10 cellular contexts compared by ENCODE assay signal in the genomic region with DNA sequence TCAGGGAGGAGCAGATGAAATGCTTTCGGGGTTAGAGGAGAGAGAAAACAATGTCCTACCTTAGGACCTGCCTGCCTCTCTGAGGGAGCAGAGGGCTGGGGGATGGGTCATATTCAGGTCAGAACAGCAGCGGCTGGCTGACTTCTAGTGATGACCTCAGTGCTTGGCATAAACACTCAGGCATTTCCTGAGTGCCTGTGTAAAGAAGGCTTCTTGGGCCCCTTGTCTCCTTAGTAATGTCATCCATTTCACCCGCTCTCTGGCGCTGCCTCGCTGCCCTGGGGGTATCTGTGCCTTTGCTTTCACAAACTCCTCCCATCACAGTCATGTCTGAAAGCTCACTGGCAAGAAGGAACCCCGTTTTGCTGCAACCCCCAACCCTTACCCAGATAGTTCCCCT.
A peak's percentile ranks its signal among the peaks of the same experiment; 100 is the strongest.
DNase-seq lines count a peak whose midpoint lies in the region; ATAC-seq and TF ChIP-seq lines count a peak whose summit lies in the region.
"Had no signal": no experiment of that assay in that cellular context is flagged by ENCODE, and none has a peak within 500 bp of the region (broad histone marks: within the 10 kb centered on the region; RNA-seq: fewer than 3 reads in every experiment).

No MANE protein-coding gene starts in this region.

- H3K27ac Mint-ChIP-seq in mesothelial cell of epicardium: peak overlapping the region; percentile 96
- H3K27ac Mint-ChIP-seq: stimulated activated memory B cell treated with anti-CD40 and anti-IgM and Interleukin-4, amounts not matched to agents 10 μg/mL and 1 μg/mL and 100 μg/mL, for 72 hours had no signal

- peaks cover 7% of the 10 kb centered on the region for H3K36me3 Mint-ChIP-seq in mesothelial cell of epicardium
- H3K36me3 Mint-ChIP-seq: stimulated activated memory B cell treated with anti-CD40 and anti-IgM and Interleukin-4, amounts not matched to agents 10 μg/mL and 1 μg/mL and 100 μg/mL, for 72 hours had no signal

- H3K4me3 Mint-ChIP-seq in mesothelial cell of epicardium: peak overlapping the region; percentile 22
- H3K4me3 Mint-ChIP-seq: stimulated activated memory B cell treated with anti-CD40 and anti-IgM and Interleukin-4, amounts not matched to agents 10 μg/mL and 1 μg/mL and 100 μg/mL, for 72 hours had no signal

- TF ChIP-seq CTCF in coronary artery (IDR thresholded peaks at IDR 0.05): no peak
- no peak for TF ChIP-seq CTCF in mesothelial cell of epicardium (IDR thresholded peaks at IDR 0.05; ENCODE audit: unreplicated experiment)

- H3K4me1 Mint-ChIP-seq in mesothelial cell of epicardium: peaks cover 17% of the 10 kb centered on the region
- H3K4me1 Mint-ChIP-seq: stimulated activated memory B cell treated with anti-CD40 and anti-IgM and Interleukin-4, amounts not matched to agents 10 μg/mL and 1 μg/mL and 100 μg/mL, for 72 hours had no signal

- H3K27me3 Mint-ChIP-seq in mesothelial cell of epicardium (ENCODE audit: low read depth): no peaks in the 10 kb centered on the region

- H3K27ac ChIP-seq in coronary artery: peak overlapping the region in 1 of 2 donors; percentile 34

- no peaks in the 10 kb centered on the region for H3K9me3 Mint-ChIP-seq in mesothelial cell of epicardium
- H3K9me3 Mint-ChIP-seq: stimulated activated memory B cell treated with anti-CD40 and anti-IgM and Interleukin-4, amounts not matched to agents 10 μg/mL and 1 μg/mL and 100 μg/mL, for 72 hours had no signal

- DNase-seq in AG20443 (ENCODE audit: low spot score) (peak; percentile 85), NCI-H1105 treated with DMSO at 0.1 percent for 48 hours (lab: John Stamatoyannopoulos, UW) (peak; percentile 32), coronary artery (ENCODE audit: low spot score) (no peak), mesothelial cell of epicardium (ENCODE audit: low spot score in 2 of 2, unreplicated experiment in 2 of 2) (peak in 1 of 2 experiments; percentile 43), SKM-1 treated with dmso at 0.1 percent for 144 hours (lab: John Stamatoyannopoulos, UW; ENCODE audit: unreplicated experiment) (no peak), NCI-H2081 treated with DMSO at 0.1 percent for 48 hours (lab: John Stamatoyannopoulos, UW) (no peak)
- no peak for DNase-seq in activated effector memory CD4-positive, alpha-beta T cell treated with anti-CD3 and anti-CD28 coated beads, Interleukin-2, amount 50 U/mL, for 16 hours
- DNase-seq: NCI-H1048 had no signal

- H3K4me3 ChIP-seq in coronary artery: peak overlapping the region; percentile 25

- no peak for ATAC-seq in activated CD4-positive, CD25-positive, alpha-beta regulatory T cell treated with anti-CD3 and anti-CD28 coated beads, Interleukin-2, amount 50 U/mL, for 24 hours
- ATAC-seq: stimulated activated memory B cell treated with anti-CD40 and anti-IgM and Interleukin-4, amounts not matched to agents 10 μg/mL and 1 μg/mL and 100 μg/mL, for 72 hours had no signal

Comparison
In these comparisons a context has a peak if more than half of its experiments do, and no peak if none do; other contexts are left out.
1. DNase-seq: peak in AG20443 (single experiment) and NCI-H1105 treated with DMSO at 0.1 percent for 48 hours (single experiment); none in coronary artery (single experiment), activated effector memory CD4-positive, alpha-beta T cell treated with anti-CD3 and anti-CD28 coated beads, Interleukin-2, amount 50 U/mL, for 16 hours (single experiment), SKM-1 treated with dmso at 0.1 percent for 144 hours (single experiment) and NCI-H2081 treated with DMSO at 0.1 percent for 48 hours (single experiment).